Comparison of ENCODE assay signal across 1 cellular context in the genomic region with DNA sequence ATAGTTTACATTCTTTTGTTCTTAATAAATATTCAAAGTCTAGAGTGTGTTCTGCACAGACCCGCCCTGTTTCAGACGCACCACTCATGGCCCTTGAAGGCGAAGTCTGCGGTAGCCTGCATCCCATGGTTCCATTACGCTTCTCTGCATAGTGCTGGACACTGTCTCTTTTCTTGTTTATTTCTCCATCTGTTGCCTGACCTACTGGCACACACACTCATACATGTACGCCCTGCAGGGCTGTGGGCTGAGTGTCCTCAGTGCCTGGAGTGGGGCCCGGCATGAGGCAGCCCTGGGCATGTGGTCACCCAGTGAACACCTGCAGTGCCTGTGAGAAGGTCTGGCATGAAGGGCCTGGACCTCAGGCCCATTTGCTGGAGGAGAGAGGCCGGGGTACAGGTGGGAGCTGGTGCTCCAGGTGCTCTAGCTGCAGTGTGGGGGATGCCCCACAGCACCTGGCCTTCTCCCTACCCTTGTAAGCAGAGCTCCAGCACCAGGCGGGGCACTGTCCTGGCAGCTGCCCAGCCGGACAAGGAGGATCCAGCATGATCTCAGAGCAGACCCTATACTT.
TF ChIP-seq lines count a peak whose summit lies in the region.

No MANE protein-coding gene starts in this region.

TF ChIP-seq in WTC11, 78 proteins besides CTCF, POLR2A, EP300 and RAD21 (continued from another document):
- TF ChIP-seq, protein P1, sequence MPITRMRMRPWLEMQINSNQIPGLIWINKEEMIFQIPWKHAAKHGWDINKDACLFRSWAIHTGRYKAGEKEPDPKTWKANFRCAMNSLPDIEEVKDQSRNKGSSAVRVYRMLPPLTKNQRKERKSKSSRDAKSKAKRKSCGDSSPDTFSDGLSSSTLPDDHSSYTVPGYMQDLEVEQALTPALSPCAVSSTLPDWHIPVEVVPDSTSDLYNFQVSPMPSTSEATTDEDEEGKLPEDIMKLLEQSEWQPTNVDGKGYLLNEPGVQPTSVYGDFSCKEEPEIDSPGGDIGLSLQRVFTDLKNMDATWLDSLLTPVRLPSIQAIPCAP (CRISPR knock-in tag; IDR thresholded peaks at IDR 0.05): no peak
- no peak for TF ChIP-seq RELA (CRISPR knock-in tag; IDR thresholded peaks at IDR 0.05; ENCODE audit: borderline replicate concordance)
